ENCODE assay signal across 1 cellular context in the genomic region with DNA sequence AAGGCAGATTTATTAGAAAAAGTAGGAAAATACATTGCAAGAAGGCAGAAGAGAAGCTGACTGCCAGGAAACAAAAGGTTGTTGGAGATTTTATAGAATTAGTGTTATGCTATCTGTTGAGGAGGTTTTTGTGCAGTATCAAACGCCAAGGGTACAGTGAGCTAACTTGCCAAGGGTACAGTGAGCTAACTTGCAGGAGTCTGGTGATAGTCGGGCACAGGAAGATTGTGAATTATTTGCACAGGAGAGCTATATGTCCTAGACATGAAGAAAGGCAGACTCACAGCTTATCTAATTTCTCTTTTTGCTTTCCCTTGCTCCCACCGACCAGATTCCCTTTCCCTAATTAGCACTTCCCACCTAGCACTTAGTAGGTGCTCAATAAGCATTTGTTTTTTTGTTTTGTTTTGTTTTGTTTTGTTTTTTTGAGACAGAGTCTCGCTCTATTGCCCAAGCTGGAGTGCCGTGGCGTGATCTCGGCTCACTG.
TF ChIP-seq lines count a peak whose summit lies in the region.

No MANE protein-coding gene starts in this region.

TF ChIP-seq in IMR-90, 13 proteins besides CTCF, POLR2A, EP300 and RAD21:
- no peak for TF ChIP-seq BHLHE40 (IDR thresholded peaks at IDR 0.05; ENCODE audit: low read depth, low read length)
- TF ChIP-seq CHD1 (IDR thresholded peaks at IDR 0.05; ENCODE audit: low read depth, low read length): no peak
- TF ChIP-seq, protein P1, sequence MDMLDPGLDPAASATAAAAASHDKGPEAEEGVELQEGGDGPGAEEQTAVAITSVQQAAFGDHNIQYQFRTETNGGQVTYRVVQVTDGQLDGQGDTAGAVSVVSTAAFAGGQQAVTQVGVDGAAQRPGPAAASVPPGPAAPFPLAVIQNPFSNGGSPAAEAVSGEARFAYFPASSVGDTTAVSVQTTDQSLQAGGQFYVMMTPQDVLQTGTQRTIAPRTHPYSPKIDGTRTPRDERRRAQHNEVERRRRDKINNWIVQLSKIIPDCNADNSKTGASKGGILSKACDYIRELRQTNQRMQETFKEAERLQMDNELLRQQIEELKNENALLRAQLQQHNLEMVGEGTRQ (IDR thresholded peaks at IDR 0.05; ENCODE audit: low read depth, low read length): no peak
